Comparison of ENCODE assay signal across 13 cellular contexts in the genomic region with DNA sequence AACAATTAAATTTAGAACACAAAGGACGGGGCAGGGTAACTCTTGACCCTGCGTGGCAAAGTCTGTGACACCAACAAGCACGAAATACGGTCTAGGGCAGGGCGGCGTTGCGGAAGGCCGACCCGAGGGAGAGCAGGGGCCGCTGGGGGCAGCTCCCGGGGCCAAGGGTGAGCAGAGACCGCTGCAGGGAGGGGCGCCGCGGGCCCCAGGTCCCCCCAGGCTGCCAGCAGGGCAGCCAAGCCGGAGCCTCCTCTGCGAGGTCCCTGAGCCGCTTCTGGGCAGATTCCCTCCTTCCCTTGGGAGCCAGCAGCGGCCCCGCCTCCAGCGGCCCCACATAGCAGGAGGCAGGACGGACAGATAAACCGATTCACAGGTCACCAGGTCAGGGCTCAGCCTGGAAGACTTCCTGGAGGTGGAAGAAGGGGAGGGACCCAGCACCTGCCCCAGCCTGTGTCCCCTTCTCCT.
"Had no signal": no experiment of that assay in that cellular context is flagged by ENCODE, and none has a peak within 500 bp of the region (broad histone marks: within the 10 kb centered on the region; RNA-seq: fewer than 3 reads in every experiment).

No MANE protein-coding gene starts in this region.

- H3K27ac ChIP-seq: esophagus muscularis mucosa, pancreas, tibial nerve had no signal

- DNase-seq: activated CD4-positive, alpha-beta memory T cell treated with anti-CD3 and anti-CD28 coated beads for 36 hours; activated gamma-delta T cell treated with Interleukin-2 at 50 U/mL for 16 hours; activated naive CD8-positive, alpha-beta T cell treated with anti-CD3 and anti-CD28 coated beads, Interleukin-2, amount 10 ng/mL, durations not matched to agents 7 days and 5 days; activated T-cell treated with anti-CD3 and anti-CD28 coated beads, Interleukin-2, amount 50 U/mL, for 72 hours; anterior cingulate cortex; mesendoderm; stimulated activated CD4-positive, alpha-beta T cell treated with anti-CD3 and anti-CD28 coated beads, Interleukin-2, amount 100 ng/mL, for 24 hours; stimulated activated naive B cell treated with anti-CD40 and anti-IgM and Interleukin-4, amounts not matched to agents 10 μg/mL and 1 μg/mL and 100 μg/mL, for 72 hours; T-helper 9 cell had no signal

- H3K27me3 ChIP-seq: pancreas had no signal

- ATAC-seq: activated T-cell treated with anti-CD3 and anti-CD28 coated beads, Interleukin-2, amount 50 U/mL, for 72 hours; left lobe of liver; pancreas; stimulated activated naive B cell treated with anti-CD40 and anti-IgM and Interleukin-4, amounts not matched to agents 10 μg/mL and 1 μg/mL and 100 μg/mL, for 72 hours had no signal

- H3K4me3 ChIP-seq: esophagus muscularis mucosa, pancreas, tibial nerve had no signal

- H3K4me1 ChIP-seq: esophagus muscularis mucosa, pancreas, tibial nerve had no signal

- H3K36me3 ChIP-seq: esophagus muscularis mucosa, pancreas, tibial nerve had no signal
